Comparison of ENCODE assay signal across 23 cellular contexts in the genomic region with DNA sequence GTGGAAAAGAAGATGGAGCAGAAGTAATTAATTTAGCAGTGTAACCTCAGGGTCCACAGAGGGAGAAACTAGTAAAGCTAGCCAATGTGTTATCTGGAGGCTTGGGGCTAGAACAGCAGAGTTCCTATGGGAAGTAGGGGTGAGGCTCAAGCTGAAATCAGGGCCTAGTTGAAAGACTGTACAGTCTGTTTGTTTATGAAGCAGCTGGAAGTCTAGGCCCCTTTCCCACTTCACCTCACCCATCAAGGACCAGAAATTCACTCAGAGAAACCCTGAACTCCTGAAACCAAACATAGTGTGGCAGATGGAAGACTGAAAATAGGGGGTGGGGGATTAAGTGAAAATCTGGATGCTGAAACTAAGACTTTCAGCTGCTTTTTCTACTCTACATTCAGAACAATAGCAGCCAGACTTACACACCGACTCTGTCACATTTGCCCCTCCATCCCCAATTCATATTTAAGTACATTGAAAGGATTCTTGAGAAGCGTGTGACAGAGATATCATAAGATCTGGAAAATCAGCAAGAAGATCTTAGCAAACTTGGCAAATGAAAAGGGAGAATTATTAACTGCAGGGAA. TPM values are rescaled to one million over a fixed set of nuclear protein-coding genes. Genes with fewer than 3 reads are reported as not detected.
A peak's percentile ranks its signal among the peaks of the same experiment; 100 is the strongest.
DNase-seq lines count a peak whose midpoint lies in the region; ATAC-seq lines count a peak whose summit lies in the region.
"Had no signal": no experiment of that assay in that cellular context is flagged by ENCODE, and none has a peak within 500 bp of the region (broad histone marks: within the 10 kb centered on the region; RNA-seq: fewer than 3 reads in every experiment).

No MANE protein-coding gene starts in this region.

- no peak overlapping the region for H3K4me3 ChIP-seq in urinary bladder (ENCODE audit: low read depth, low read length)
- H3K4me3 ChIP-seq: left ventricle myocardium inferior, right atrium auricular region, tibial nerve had no signal

- intact Hi-C loops in left colon (cut with DNase I, micrococcal nuclease), result no loop called here

- peaks cover 3% of the 10 kb centered on the region for H3K36me3 Mint-ChIP-seq in T-helper 17 cell (ENCODE audit: low read depth)
- H3K36me3 Mint-ChIP-seq: activated naive CD8-positive, alpha-beta T cell treated with anti-CD3 and anti-CD28 coated beads, Interleukin-2, amount 10 ng/mL, durations not matched to agents 7 days and 5 days had no signal

- H3K4me1 ChIP-seq in urinary bladder (ENCODE audit: insufficient read depth), result no peaks in the 10 kb centered on the region
- H3K4me1 ChIP-seq: right atrium auricular region, tibial nerve had no signal

- H3K4me3 Mint-ChIP-seq in T-helper 17 cell, result no peak overlapping the region
- H3K4me3 Mint-ChIP-seq: activated CD4-positive, alpha-beta T cell treated with anti-CD3 and anti-CD28 coated beads, Interleukin-2, amount 10 ng/mL, durations not matched to agents 7 days and 5 days; activated naive CD8-positive, alpha-beta T cell treated with anti-CD3 and anti-CD28 coated beads, Interleukin-2, amount 10 ng/mL, durations not matched to agents 7 days and 5 days; activated T-cell treated with anti-CD3 and anti-CD28 coated beads, Interleukin-2, amount 50 U/mL, for 24 hours; central memory CD8-positive, alpha-beta T cell; H9; nephron progenitor cell had no signal

- ATAC-seq in T-helper 17 cell (no peak), left colon (peak; percentile 45), GM19395 (IDR thresholded peaks at IDR 0.05; ENCODE audit: unreplicated experiment) (no peak)
- ATAC-seq: Right ventricle myocardium inferior had no signal

- H3K27ac ChIP-seq in urinary bladder (ENCODE audit: low read depth), result peak overlapping the region; percentile 96
- H3K27ac ChIP-seq: left ventricle myocardium inferior, right atrium auricular region, tibial nerve had no signal

- peak; percentile 16 for DNase-seq in NCI-H748 (lab: John Stamatoyannopoulos, UW; ENCODE audit: unreplicated experiment)
- no peak for DNase-seq in NCI-H748 treated with DMSO at 0.1 percent for 48 hours (lab: John Stamatoyannopoulos, UW)
- DNase-seq in T-helper 17 cell, result no peak
- no peak for DNase-seq in left colon
- no peak for DNase-seq in NCI-H2196 treated with DMSO at 0.1 percent for 48 hours (lab: John Stamatoyannopoulos, UW; ENCODE audit: unreplicated experiment)
- DNase-seq in SIG-M5 (lab: John Stamatoyannopoulos, UW), result no peak
- DNase-seq: ACHN; activated CD4-positive, alpha-beta T cell treated with anti-CD3 and anti-CD28 coated beads, Interleukin-2, amount 10 ng/mL, durations not matched to agents 7 days and 5 days; activated naive CD8-positive, alpha-beta T cell treated with anti-CD3 and anti-CD28 coated beads, Interleukin-2, amount 10 ng/mL, durations not matched to agents 7 days and 5 days; activated T-cell treated with anti-CD3 and anti-CD28 coated beads, Interleukin-2, amount 50 U/mL, for 24 hours; DMS79; H9; left ventricle myocardium inferior; NCI-H1105 treated with DMSO at 0.1 percent for 48 hours; nephron progenitor cell; stimulated activated CD4-positive, alpha-beta T cell treated with anti-CD3 and anti-CD28 coated beads, Interleukin-1b, Interleukin-23, amount 100 ng/mL, for 48 hours; T-helper 9 cell had no signal

- H3K36me3 ChIP-seq in urinary bladder (ENCODE audit: insufficient read depth), result no peaks in the 10 kb centered on the region
- H3K36me3 ChIP-seq: left ventricle myocardium inferior, right atrium auricular region, tibial nerve had no signal

- peak overlapping the region; percentile 70 for H3K27ac Mint-ChIP-seq in T-helper 17 cell
- H3K27ac Mint-ChIP-seq: activated CD4-positive, alpha-beta T cell treated with anti-CD3 and anti-CD28 coated beads, Interleukin-2, amount 10 ng/mL, durations not matched to agents 7 days and 5 days; activated naive CD8-positive, alpha-beta T cell treated with anti-CD3 and anti-CD28 coated beads, Interleukin-2, amount 10 ng/mL, durations not matched to agents 7 days and 5 days; activated T-cell treated with anti-CD3 and anti-CD28 coated beads, Interleukin-2, amount 50 U/mL, for 24 hours; nephron progenitor cell had no signal

- peaks cover 5% of the 10 kb centered on the region for H3K4me1 Mint-ChIP-seq in T-helper 17 cell
- H3K4me1 Mint-ChIP-seq: central memory CD8-positive, alpha-beta T cell; H9; nephron progenitor cell had no signal

- WGBS in urinary bladder, result 71% methylated on average over 2 of the region's 2 CpGs

- peaks cover 8% of the 10 kb centered on the region for H3K27me3 Mint-ChIP-seq in T-helper 17 cell
- H3K27me3 Mint-ChIP-seq: activated CD4-positive, alpha-beta T cell treated with anti-CD3 and anti-CD28 coated beads, Interleukin-2, amount 10 ng/mL, durations not matched to agents 7 days and 5 days; activated naive CD8-positive, alpha-beta T cell treated with anti-CD3 and anti-CD28 coated beads, Interleukin-2, amount 10 ng/mL, durations not matched to agents 7 days and 5 days; activated T-cell treated with anti-CD3 and anti-CD28 coated beads, Interleukin-2, amount 50 U/mL, for 24 hours; central memory CD8-positive, alpha-beta T cell had no signal

- H3K9me3 ChIP-seq in T-helper 17 cell (ENCODE audit: control insufficient read depth, low read length, poor library complexity, severe bottlenecking), result no peaks in the 10 kb centered on the region
- H3K9me3 ChIP-seq: left ventricle myocardium inferior, right atrium auricular region, tibial nerve had no signal

RNA-seq across cellular contexts. Expression of gene FAM241A, which starts 32.6 kb away (rescaled TPM):
- 1 to 10 TPM; 2.8 to 3.7 TPM for total RNA-seq in T-helper 17 cell
- 1 to 10 TPM; 1.6 to 1.8 TPM for total RNA-seq in left colon
- total RNA-seq in urinary bladder, result 4.7 TPM
- 3.9 TPM for polyA plus RNA-seq in urinary bladder
